Comparison of ENCODE assay signal across 8 cellular contexts in genomic region chr22:26679003-26679629, GRCh38. TPM values are rescaled to one million over a fixed set of nuclear protein-coding genes. Genes with fewer than 3 reads are reported as not detected.
DNase-seq lines count a peak whose midpoint lies in the region; ATAC-seq and TF ChIP-seq lines count a peak whose summit lies in the region.

No MANE protein-coding gene starts in this region.

- TF ChIP-seq CTCF in astrocyte of the cerebellum (IDR thresholded peaks at IDR 0.05; ENCODE audit: low read depth, low read length, missing control alignments) (peak; percentile 98), smooth muscle cell (IDR thresholded peaks at IDR 0.05; ENCODE audit: borderline replicate concordance, insufficient read depth, poor library complexity, severe bottlenecking) (peak; percentile 92)

- H3K9ac ChIP-seq in smooth muscle cell (ENCODE audit: low read depth), result no peak overlapping the region

- in situ Hi-C loops in astrocyte of the cerebellum (cut with HindIII; ENCODE audit: low sequenced_read_pairs), result loop anchor here (25.0 kb wide), 2 partner anchors 208 to 783 kb away; no protein-coding TSS in a partner anchor

- peaks cover 5% of the 10 kb centered on the region for H3K79me2 ChIP-seq in smooth muscle cell (ENCODE audit: low read depth)

- WGBS in smooth muscle cell (ENCODE audit: low lambda C conversion rate), result 48% methylated on average over 9 of the region's 9 CpGs

- H3K27me3 ChIP-seq in smooth muscle cell (ENCODE audit: low read depth), result no peaks in the 10 kb centered on the region

- DNase-seq in NCI-H2081 (lab: John Stamatoyannopoulos, UW) (peak; percentile 55 to 69), NCI-H2081 treated with DMSO at 0.1 percent for 48 hours (lab: John Stamatoyannopoulos, UW) (no peak), NCI-H1092 (lab: John Stamatoyannopoulos, UW) (peak; percentile 55), T-helper 9 cell (peak; percentile 59), astrocyte of the cerebellum (ENCODE audit: low read depth) (peak; percentile 55), hippocampal formation (lab: John Stamatoyannopoulos, UW) (peak; percentile 51 to 55), smooth muscle cell (lab: John Stamatoyannopoulos, UW; ENCODE audit: unreplicated experiment) (peak; percentile 32)

- H3K4me1 ChIP-seq in smooth muscle cell (ENCODE audit: low read depth), result peaks cover 12% of the 10 kb centered on the region

- no peak overlapping the region for H3K4me2 ChIP-seq in smooth muscle cell

- H3K4me3 ChIP-seq in astrocyte of the cerebellum (ENCODE audit: low read depth, low read length) (no peak overlapping the region), smooth muscle cell (no peak overlapping the region)

- no peaks in the 10 kb centered on the region for H3K36me3 ChIP-seq in smooth muscle cell (ENCODE audit: low read depth)

- H3K9me3 ChIP-seq in smooth muscle cell (replicated peaks; ENCODE audit: low read depth), result no peaks in the 10 kb centered on the region

- no peaks in the 10 kb centered on the region for H3F3A ChIP-seq in smooth muscle cell (ENCODE audit: low read depth)

- H4K20me1 ChIP-seq in smooth muscle cell (ENCODE audit: low read depth), result peaks cover 14% of the 10 kb centered on the region

- no peak for ATAC-seq in HG02759 (IDR thresholded peaks at IDR 0.05; ENCODE audit: unreplicated experiment)

- no peak overlapping the region for H2AFZ ChIP-seq in smooth muscle cell (ENCODE audit: low read depth)

- H3K27ac ChIP-seq in smooth muscle cell (ENCODE audit: low read depth), result no peak overlapping the region

RNA-seq across cellular contexts. Expression of gene MIAT, which starts 21.7 kb away (rescaled TPM):
- 2.8 and 7.0 TPM in 2 replicates for total RNA-seq in smooth muscle cell
- polyA plus RNA-seq in smooth muscle cell, result 0.16 and 5.1 TPM in 2 replicates

RNA-seq across cellular contexts. Expression of gene CRYBA4, which starts 57.4 kb away (rescaled TPM):
- total RNA-seq in smooth muscle cell, result 4.9 TPM in 1 of 2 replicates, not detected in the other
- 1.1 and 1.8 TPM in 2 replicates for polyA plus RNA-seq in smooth muscle cell
